In genomic region chr5:136035837-136036236, GRCh38 we compare ENCODE assay signal across 13 cellular contexts. TPM values are rescaled to one million over a fixed set of nuclear protein-coding genes. Genes with fewer than 3 reads are reported as not detected.
A peak's percentile ranks its signal among the peaks of the same experiment; 100 is the strongest.
DNase-seq lines count a peak whose midpoint lies in the region; ATAC-seq and TF ChIP-seq lines count a peak whose summit lies in the region.
"Had no signal": no experiment of that assay in that cellular context is flagged by ENCODE, and none has a peak within 500 bp of the region (broad histone marks: within the 10 kb centered on the region; RNA-seq: fewer than 3 reads in every experiment).

No MANE protein-coding gene starts in this region.

- no peak for TF ChIP-seq POLR2A in heart left ventricle (IDR thresholded peaks at IDR 0.05)

- H2AFZ ChIP-seq in GM23338 = no peak overlapping the region

- no peak overlapping the region for H3K4me2 ChIP-seq in GM23338

- H3K4me3 ChIP-seq in heart left ventricle = no peak overlapping the region
- H3K4me3 ChIP-seq in upper lobe of right lung = no peak overlapping the region
- H3K4me3 ChIP-seq in GM23338 = no peak overlapping the region
- H3K4me3 ChIP-seq: esophagus squamous epithelium had no signal

- no peak for TF ChIP-seq CTCF in heart left ventricle (IDR thresholded peaks at IDR 0.05)
- TF ChIP-seq CTCF in upper lobe of right lung (IDR thresholded peaks at IDR 0.05) = no peak
- TF ChIP-seq CTCF in GM23338 (conservative IDR thresholded peaks at IDR 0.05; ENCODE audit: low read depth in 2 of 2) = no peak

- peaks cover 0 to 5% (median 1%) of the 10 kb centered on the region in 12 donors for H3K9me3 ChIP-seq in heart left ventricle
- H3K9me3 ChIP-seq in upper lobe of right lung = no peaks in the 10 kb centered on the region
- H3K9me3 ChIP-seq: neutrophil had no signal

- peak overlapping the region; percentile 71 for H3K4me3 Mint-ChIP-seq in activated T-helper 17 cell treated with anti-CD3 and anti-CD28 coated beads, Interleukin-2, amount 50 U/mL, for 72 hours
- no peak overlapping the region for H3K4me3 Mint-ChIP-seq in GM23338
- H3K4me3 Mint-ChIP-seq: activated B cell treated with CpG ODN at 0.5 μM for 24 hours had no signal

- peaks cover 5 to 80% (median 53%) of the 10 kb centered on the region in 12 donors for H3K4me1 ChIP-seq in heart left ventricle
- H3K4me1 ChIP-seq in upper lobe of right lung = peaks cover 30% of the 10 kb centered on the region
- H3K4me1 ChIP-seq in GM23338 (ENCODE audit: insufficient read depth) = no peaks in the 10 kb centered on the region

- H3K36me3 ChIP-seq in heart left ventricle (peaks cover 0 to 43% (median 9%) of the 10 kb centered on the region in 9 donors), upper lobe of right lung (no peaks in the 10 kb centered on the region), GM23338 (ENCODE audit: insufficient read depth) (no peaks in the 10 kb centered on the region; the same call in 1 of the 2 replicates)
- H3K36me3 ChIP-seq: esophagus squamous epithelium, neutrophil had no signal

- H3K9me3 Mint-ChIP-seq in activated T-helper 17 cell treated with anti-CD3 and anti-CD28 coated beads, Interleukin-2, amount 50 U/mL, for 72 hours = peaks cover 4% of the 10 kb centered on the region
- H3K9me3 Mint-ChIP-seq in GM23338 = peaks cover 6% of the 10 kb centered on the region; the same call in 2 of the 3 replicates

- H3K27ac ChIP-seq in heart left ventricle (peak overlapping the region in 11 of 12 donors; percentile 47 to 84 (median 70)), upper lobe of right lung (peak overlapping the region; percentile 34), GM23338 (ENCODE audit: low read depth) (no peak overlapping the region)
- H3K27ac ChIP-seq: neutrophil had no signal

- 65 to 89% (median 79%) methylated on average over 7 of the region's 7 CpGs for WGBS in heart left ventricle, 4 donors

- no peaks in the 10 kb centered on the region for H3K79me2 ChIP-seq in GM23338 (replicated peaks; ENCODE audit: insufficient read depth)

- H3K27me3 ChIP-seq in heart left ventricle = no peaks in the 10 kb centered on the region
- no peaks in the 10 kb centered on the region for H3K27me3 ChIP-seq in upper lobe of right lung
- peaks cover 5% of the 10 kb centered on the region; the same call in 1 of the 2 replicates for H3K27me3 ChIP-seq in GM23338 (ENCODE audit: insufficient read depth)
- H3K27me3 ChIP-seq: neutrophil had no signal

- no peaks in the 10 kb centered on the region for H4K20me1 ChIP-seq in GM23338 (replicated peaks; ENCODE audit: insufficient read depth)

- ATAC-seq in heart left ventricle (no peak), upper lobe of right lung (no peak), GM18517 (IDR thresholded peaks at IDR 0.05; ENCODE audit: unreplicated experiment) (no peak), GM23338 (no peak)
- ATAC-seq in activated T-helper 17 cell treated with anti-CD3 and anti-CD28 coated beads, Interleukin-2, amount 50 U/mL, for 72 hours (replicated peaks) = no peak

- H3K36me3 Mint-ChIP-seq in activated T-helper 17 cell treated with anti-CD3 and anti-CD28 coated beads, Interleukin-2, amount 50 U/mL, for 72 hours (ENCODE audit: low read depth) = no peaks in the 10 kb centered on the region
- peaks cover 7% of the 10 kb centered on the region; the same call in 2 of the 3 replicates for H3K36me3 Mint-ChIP-seq in GM23338 (ENCODE audit: low read depth)

- H3K27me3 Mint-ChIP-seq in activated T-helper 17 cell treated with anti-CD3 and anti-CD28 coated beads, Interleukin-2, amount 50 U/mL, for 72 hours = no peaks in the 10 kb centered on the region
- peaks cover 9% of the 10 kb centered on the region for H3K27me3 Mint-ChIP-seq in GM23338 (ENCODE audit: insufficient read depth, low read depth, poor library complexity)
- H3K27me3 Mint-ChIP-seq: activated B cell treated with CpG ODN at 0.5 μM for 24 hours had no signal

- no peaks in the 10 kb centered on the region for H3K9me2 ChIP-seq in GM23338 (ENCODE audit: insufficient read depth)

- peak overlapping the region; percentile 87 for H3K27ac Mint-ChIP-seq in activated T-helper 17 cell treated with anti-CD3 and anti-CD28 coated beads, Interleukin-2, amount 50 U/mL, for 72 hours
- no peak overlapping the region for H3K27ac Mint-ChIP-seq in GM23338
- H3K27ac Mint-ChIP-seq: activated B cell treated with CpG ODN at 0.5 μM for 24 hours had no signal

- H3K4me1 Mint-ChIP-seq in activated T-helper 17 cell treated with anti-CD3 and anti-CD28 coated beads, Interleukin-2, amount 50 U/mL, for 72 hours = peaks cover 24% of the 10 kb centered on the region
- peaks cover 16% of the 10 kb centered on the region for H3K4me1 Mint-ChIP-seq in GM23338

- intact Hi-C loops in heart left ventricle (cut with DNase I) = loop anchor here in 1 of 10 donors (5.0 kb wide), 1 partner anchor 59 kb away; no protein-coding TSS in a partner anchor
- intact Hi-C loops in cardiac septum (cut with DNase I) = loop anchor here (10.0 kb wide), 1 partner anchor 49 kb away; no protein-coding TSS in a partner anchor
- intact Hi-C loops in upper lobe of right lung (cut with DNase I) = no loop called here

- no peaks in the 10 kb centered on the region for H3F3A ChIP-seq in GM23338 (replicated peaks; ENCODE audit: low read depth)

- DNase-seq in heart left ventricle (no peak), cardiac septum (ENCODE audit: low spot score) (no peak), myocyte (ENCODE audit: low read depth) (peak; percentile 32), upper lobe of right lung (no peak), medulla oblongata (ENCODE audit: extremely low spot score) (no peak), GM23338 (ENCODE audit: low spot score) (no peak)
- DNase-seq: activated B cell treated with CpG ODN at 0.5 μM for 24 hours, esophagus squamous epithelium, NCI-H1048, NCI-H226 had no signal

TF ChIP-seq in GM23338, 12 proteins besides CTCF, POLR2A, EP300 and RAD21 (continues in another document):
- TF ChIP-seq JUNB (IDR thresholded peaks at IDR 0.05; ENCODE audit: unreplicated experiment) = no peak
- TF ChIP-seq CREB1 (CRISPR knock-in tag; IDR thresholded peaks at IDR 0.05; ENCODE audit: low read depth) = no peak
- no peak for TF ChIP-seq REST (IDR thresholded peaks at IDR 0.05; ENCODE audit: unreplicated experiment)

RNA-seq across cellular contexts. Expression of gene TGFBI, which starts 7.0 kb away (rescaled TPM):
- total RNA-seq in heart left ventricle (100 to 1,000 TPM in 2 of 9 donors, 10 to 100 TPM in 7; 31.8 to 206 (median 42.9) TPM), cardiac septum (46.9 TPM), myocyte (758 and 1,068 TPM in 2 replicates), upper lobe of right lung (96.7 TPM)
- polyA plus RNA-seq in heart left ventricle (10 to 100 TPM; 50.0 to 64.2 TPM), GM23338 (2016; fragmentation: Nextera tagmentation; extraction: Ambion mirVana) (8.0 and 9.4 TPM in 2 replicates)
- under 1 TPM in 1 of 2 donors, not detected in 1; 0.78 TPM for total RNA-seq in activated T-helper 17 cell treated with anti-CD3 and anti-CD28 coated beads, Interleukin-2, amount 50 U/mL, for 72 hours
- 508 TPM for polyA plus RNA-seq in myocyte (2012)
- total RNA-seq in GM23338 (2014; rRNA removed; shearing (Covaris generic)) = 8.2 and 8.9 TPM in 2 replicates
